In the genomic region with DNA sequence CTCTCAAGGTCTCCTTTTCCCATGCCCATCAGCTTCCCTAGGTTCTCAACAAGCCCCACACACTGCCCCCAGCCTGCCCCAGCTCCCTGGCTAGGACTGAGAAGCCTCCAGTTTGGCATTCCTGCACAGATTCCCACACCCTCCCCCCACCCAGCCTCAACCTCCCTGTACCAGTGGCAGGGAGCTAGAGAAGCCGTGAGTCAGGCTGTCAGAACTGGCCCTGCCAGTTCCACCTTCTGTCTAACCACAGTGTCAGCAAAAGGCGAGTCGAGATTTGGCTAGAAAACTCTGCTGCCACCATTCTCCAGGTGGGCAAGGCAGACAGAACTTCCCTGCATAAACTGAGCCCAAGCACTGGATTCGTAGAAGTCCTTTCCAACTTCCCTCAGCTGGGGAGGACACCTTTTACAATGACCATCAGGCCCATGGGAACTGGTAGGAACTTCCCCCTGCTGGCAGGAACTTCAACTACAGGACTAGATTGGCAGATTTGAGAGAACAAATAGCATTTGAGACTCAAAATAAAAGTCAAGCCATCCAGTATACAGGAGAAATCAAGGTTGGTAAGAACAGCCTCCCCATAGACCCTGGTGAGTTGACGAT, we compare ENCODE assay signal across 9 cellular contexts.
A peak's percentile ranks its signal among the peaks of the same experiment; 100 is the strongest.
DNase-seq lines count a peak whose midpoint lies in the region; ATAC-seq, FAIRE-seq and TF ChIP-seq lines count a peak whose summit lies in the region.
"Had no signal": no experiment of that assay in that cellular context is flagged by ENCODE, and none has a peak within 500 bp of the region (broad histone marks: within the 10 kb centered on the region; RNA-seq: fewer than 3 reads in every experiment).

No MANE protein-coding gene starts in this region.

- FAIRE-seq in D721Med (lab: Jason Lieb, UNC), result no peak

- H3K27me3 ChIP-seq in HL-60 (ENCODE audit: insufficient read depth, poor library complexity, severe bottlenecking), result peaks cover 3% of the 10 kb centered on the region

- DNase-seq in D721Med (ENCODE audit: insufficient read length, low spot score) (no peak), HL-60 (ENCODE audit: low read depth in 1 of 2, low spot score in 1 of 2) (peak in 1 of 2 experiments; percentile 34), SKM-1 treated with dmso at 0.1 percent for 144 hours (lab: John Stamatoyannopoulos, UW; ENCODE audit: unreplicated experiment) (peak; percentile 63), foreskin melanocyte (peak; percentile 67), retinal pigment epithelial cell (ENCODE audit: low read depth) (no peak), DMS79 (lab: John Stamatoyannopoulos, UW) (no peak)
- DNase-seq in activated naive CD4-positive, alpha-beta T cell (lab: John Stamatoyannopoulos, UW), result no peak

- ATAC-seq in HG02885 (IDR thresholded peaks at IDR 0.05; ENCODE audit: poor library complexity, unreplicated experiment), result no peak

- peak; percentile 59 for TF ChIP-seq CTCF in D721Med (IDR thresholded peaks at IDR 0.05; ENCODE audit: insufficient read depth, missing control alignments)
- TF ChIP-seq CTCF in HL-60 (IDR thresholded peaks at IDR 0.05; ENCODE audit: insufficient read depth, low read length), result peak; percentile 32
- TF ChIP-seq CTCF in retinal pigment epithelial cell (conservative IDR thresholded peaks at IDR 0.05; ENCODE audit: low read depth, low read length), result peak; percentile 86

- no peak overlapping the region for H3K27ac ChIP-seq in HL-60 (replicated peaks)
- H3K27ac ChIP-seq: SK-N-MC had no signal

- no peak overlapping the region for H3K4me3 ChIP-seq in HL-60 (replicated peaks; ENCODE audit: insufficient read depth, low read length)
- H3K4me3 ChIP-seq in retinal pigment epithelial cell (ENCODE audit: low read length), result no peak overlapping the region
- H3K4me3 ChIP-seq: SK-N-MC had no signal

Comparison
In these comparisons a context has a peak if more than half of its experiments do, and no peak if none do; other contexts are left out.
1. DNase-seq: peak in SKM-1 treated with dmso at 0.1 percent for 144 hours (single experiment) and foreskin melanocyte (single experiment); none in D721Med (single experiment), retinal pigment epithelial cell (single experiment), DMS79 (single experiment) and activated naive CD4-positive, alpha-beta T cell (0 of 4).
2. CTCF ChIP-seq: peak in every context shown above with its lines; median percentile 86 in retinal pigment epithelial cell; 59 in D721Med; 32 in HL-60.